Comparison of ENCODE assay signal across 15 cellular contexts in genomic region chr11:86517557-86517956, GRCh38.
"Had no signal": no experiment of that assay in that cellular context is flagged by ENCODE, and none has a peak within 500 bp of the region (broad histone marks: within the 10 kb centered on the region; RNA-seq: fewer than 3 reads in every experiment).

No MANE protein-coding gene starts in this region.

- H3K27me3 ChIP-seq: brain microvascular endothelial cell, esophagus squamous epithelium, hepatocyte, tibial nerve had no signal

- DNase-seq: activated CD4-positive, alpha-beta T cell treated with anti-CD3 and anti-CD28 coated beads, Interleukin-2, amount 10 ng/mL, durations not matched to agents 24 days and 14 days; activated CD8-positive, alpha-beta T cell treated with anti-CD3 and anti-CD28 coated beads, Interleukin-2, amount 10 ng/mL, durations not matched to agents 7 days and 5 days; activated naive CD4-positive, alpha-beta T cell treated with anti-CD3 and anti-CD28 coated beads for 36 hours; activated T-cell treated with anti-CD3 and anti-CD28 coated beads, Interleukin-2, amount 50 U/mL, for 24 hours; brain microvascular endothelial cell; cerebellar nuclear complex; effector CD4-positive, alpha-beta T cell; esophagus squamous epithelium; psoas muscle; right cardiac atrium had no signal

- H3K9me3 ChIP-seq: esophagus squamous epithelium, psoas muscle, tibial nerve had no signal

- H3K27ac Mint-ChIP-seq: activated CD4-positive, alpha-beta T cell treated with anti-CD3 and anti-CD28 coated beads, Interleukin-2, amount 10 ng/mL, durations not matched to agents 24 days and 14 days; activated CD8-positive, alpha-beta T cell treated with anti-CD3 and anti-CD28 coated beads, Interleukin-2, amount 10 ng/mL, durations not matched to agents 7 days and 5 days; activated naive CD4-positive, alpha-beta T cell treated with anti-CD3 and anti-CD28 coated beads for 36 hours; activated T-cell treated with anti-CD3 and anti-CD28 coated beads, Interleukin-2, amount 50 U/mL, for 24 hours; activated T-helper 2 cell treated with anti-CD3 and anti-CD28 coated beads, Interferon-gamma antibody, Interleukin-2, Interleukin-4, amounts not matched to agents 10 μg/mL and 5 μg/mL and 100 μg/mL, durations not matched to agents 14 hours and 24 hours and 36 hours; stimulated activated naive CD8-positive, alpha-beta T cell treated with anti-CD3 and anti-CD28 coated beads, Interleukin-15, Interleukin-2, amounts not matched to agents 100 ng/mL and 50 ng/mL, for 24 hours; T-helper 1 cell treated with Interleukin-12 subunit alpha and Interleukin-12 subunit beta and Interleukin-4 antibody, amounts not matched to agents 30 μg/mL and 1 μg/mL, for 36 hours had no signal

- H3K27me3 Mint-ChIP-seq: activated CD4-positive, alpha-beta T cell treated with anti-CD3 and anti-CD28 coated beads, Interleukin-2, amount 10 ng/mL, durations not matched to agents 24 days and 14 days; activated T-cell treated with anti-CD3 and anti-CD28 coated beads, Interleukin-2, amount 50 U/mL, for 24 hours; stimulated activated naive CD8-positive, alpha-beta T cell treated with anti-CD3 and anti-CD28 coated beads, Interleukin-15, Interleukin-2, amounts not matched to agents 100 ng/mL and 50 ng/mL, for 24 hours had no signal

- H3K36me3 ChIP-seq: brain microvascular endothelial cell, esophagus squamous epithelium, tibial nerve had no signal

- H3K79me2 ChIP-seq: hepatocyte had no signal

- H3K4me3 ChIP-seq: esophagus squamous epithelium, hepatocyte, psoas muscle, tibial nerve had no signal

- H2AFZ ChIP-seq: hepatocyte had no signal

- ATAC-seq: activated CD8-positive, alpha-beta T cell treated with anti-CD3 and anti-CD28 coated beads, Interleukin-2, amount 10 ng/mL, durations not matched to agents 7 days and 5 days; psoas muscle; right cardiac atrium had no signal

- H3K4me3 Mint-ChIP-seq: activated CD4-positive, alpha-beta T cell treated with anti-CD3 and anti-CD28 coated beads, Interleukin-2, amount 10 ng/mL, durations not matched to agents 24 days and 14 days; activated CD8-positive, alpha-beta T cell treated with anti-CD3 and anti-CD28 coated beads, Interleukin-2, amount 10 ng/mL, durations not matched to agents 7 days and 5 days; activated naive CD4-positive, alpha-beta T cell treated with anti-CD3 and anti-CD28 coated beads for 36 hours; activated T-cell treated with anti-CD3 and anti-CD28 coated beads, Interleukin-2, amount 50 U/mL, for 24 hours; stimulated activated naive CD8-positive, alpha-beta T cell treated with anti-CD3 and anti-CD28 coated beads, Interleukin-15, Interleukin-2, amounts not matched to agents 100 ng/mL and 50 ng/mL, for 24 hours; T-helper 1 cell treated with Interleukin-12 subunit alpha and Interleukin-12 subunit beta and Interleukin-4 antibody, amounts not matched to agents 30 μg/mL and 1 μg/mL, for 36 hours had no signal

- H3K27ac ChIP-seq: brain microvascular endothelial cell, esophagus squamous epithelium, psoas muscle, tibial nerve had no signal

- H3K9me3 Mint-ChIP-seq: stimulated activated naive CD8-positive, alpha-beta T cell treated with anti-CD3 and anti-CD28 coated beads, Interleukin-15, Interleukin-2, amounts not matched to agents 100 ng/mL and 50 ng/mL, for 24 hours had no signal

- H3K4me2 ChIP-seq: hepatocyte had no signal
